Comparison of ENCODE assay signal across 11 cellular contexts in genomic region chr7:28708033-28708451, GRCh38.
DNase-seq lines count a peak whose midpoint lies in the region; ATAC-seq and TF ChIP-seq lines count a peak whose summit lies in the region.
"Had no signal": no experiment of that assay in that cellular context is flagged by ENCODE, and none has a peak within 500 bp of the region (broad histone marks: within the 10 kb centered on the region; RNA-seq: fewer than 3 reads in every experiment).

No MANE protein-coding gene starts in this region.

- no peaks in the 10 kb centered on the region for H3K9me3 ChIP-seq in HEK293 (ENCODE audit: control insufficient read depth, insufficient read depth, low read depth, low read length)
- H3K9me3 ChIP-seq in subcutaneous abdominal adipose tissue (ENCODE audit: control insufficient read depth in 5 of 5, low read length in 5 of 5), result no peaks in the 10 kb centered on the region

- peak overlapping the region; percentile 81 for H3K27ac ChIP-seq in HEK293 (ENCODE audit: extremely low read depth, low read depth, low read length)
- H3K27ac ChIP-seq in caudate nucleus (ENCODE audit: low read depth, low read length), result peak overlapping the region; percentile 84
- H3K27ac ChIP-seq in subcutaneous abdominal adipose tissue (ENCODE audit: low read depth, low read length), result peak overlapping the region; percentile 1

- no peak overlapping the region for H3K4me3 ChIP-seq in HEK293 (ENCODE audit: low read depth, low read length)
- peak overlapping the region in 4 of 5 donors; percentile 11 to 39 (median 17) for H3K4me3 ChIP-seq in subcutaneous abdominal adipose tissue (ENCODE audit: low read depth in 1 of 5, low read length in 5 of 5)

- CTCF ChIA-PET in HEK293 (lab: Yijun Ruan, JAX), result interaction anchor here (0.5 to 0.7 kb wide), 3 partner anchors 93 to 630 kb away, joined by 3 to 4 read pairs (median 3); no protein-coding TSS in a partner anchor

- H3K4me1 ChIP-seq in HEK293 (ENCODE audit: control insufficient read depth, insufficient read depth, low read length) (peaks cover 23% of the 10 kb centered on the region), subcutaneous abdominal adipose tissue (ENCODE audit: control insufficient read depth in 5 of 5, insufficient read depth in 5 of 5, low read length in 5 of 5) (peaks cover 3 to 16% (median 14%) of the 10 kb centered on the region in 5 donors)

- ATAC-seq in GM18907 (IDR thresholded peaks at IDR 0.05; ENCODE audit: unreplicated experiment), result no peak
- no peak for ATAC-seq in HG02642 (IDR thresholded peaks at IDR 0.05; ENCODE audit: poor library complexity, unreplicated experiment)
- ATAC-seq: stimulated activated memory B cell treated with anti-CD40 and anti-IgM and Interleukin-4, amounts not matched to agents 10 μg/mL and 1 μg/mL and 100 μg/mL, for 72 hours had no signal

- peaks cover 0 to 3% (median 0%) of the 10 kb centered on the region in 5 donors for H3K27me3 ChIP-seq in subcutaneous abdominal adipose tissue (ENCODE audit: control insufficient read depth in 5 of 5, insufficient read depth in 4 of 5, low read length in 5 of 5)

- DNase-seq in caudate nucleus (lab: John Stamatoyannopoulos, UW) (no peak), left kidney (ENCODE audit: low read depth, low spot score) (peak; percentile 55), H4 (ENCODE audit: low spot score) (no peak), NCI-H526 treated with DMSO at 0.1 percent for 48 hours (lab: John Stamatoyannopoulos, UW) (no peak)
- DNase-seq: effector CD8-positive, alpha-beta T cell; NCI-H1105 had no signal

- POLR2A ChIA-PET in HEK293 (lab: Yijun Ruan, JAX), result no interaction called here

- H3K9ac ChIP-seq in subcutaneous abdominal adipose tissue (ENCODE audit: low read length in 5 of 5), result no peak overlapping the region

- no peaks in the 10 kb centered on the region for H3K36me3 ChIP-seq in HEK293 (ENCODE audit: control insufficient read depth in 2 of 2, insufficient read depth in 1 of 2, low read length in 2 of 2)
- H3K36me3 ChIP-seq in subcutaneous abdominal adipose tissue (ENCODE audit: control insufficient read depth in 5 of 5, insufficient read depth in 5 of 5, low read length in 5 of 5), result peaks cover 0 to 2% (median 0%) of the 10 kb centered on the region in 5 donors

- TF ChIP-seq CTCF in HEK293 (tag by site-specific recombination; IDR thresholded peaks at IDR 0.05), result no peak

TF ChIP-seq in HEK293, 187 proteins besides CTCF, POLR2A, EP300 and RAD21 (continues in another document):
- TF ChIP-seq ZNF292 (tag by site-specific recombination; IDR thresholded peaks at IDR 0.05; ENCODE audit: borderline replicate concordance, low read depth) (no peak), ZNF10 (tag by site-specific recombination; IDR thresholded peaks at IDR 0.05) (0 out of 2 replicates have a peak, but pooled peaks have one; percentile 34), ZBTB44 (tag by site-specific recombination; IDR thresholded peaks at IDR 0.05) (peak; percentile 43; the same call in 1 of the 2 replicates), ZNF341 (tag by site-specific recombination; IDR thresholded peaks at IDR 0.05; ENCODE audit: low read depth) (peak; percentile 93), KLF9 (tag by site-specific recombination; IDR thresholded peaks at IDR 0.05; ENCODE audit: low read depth) (0 out of 2 replicates have a peak, but pooled peaks have one; percentile 6), SP7 (tag by site-specific recombination; IDR thresholded peaks at IDR 0.05) (peak; percentile 34; the same call in 1 of the 2 replicates), TCF7L2 (IDR thresholded peaks at IDR 0.05; ENCODE audit: borderline replicate concordance, low read depth, low read length) (no peak), FEZF1 (tag by site-specific recombination; IDR thresholded peaks at IDR 0.05) (peak; percentile 90), ZIC2 (tag by site-specific recombination; IDR thresholded peaks at IDR 0.05) (peak; percentile 29; the same call in 1 of the 2 replicates), ZBTB8A (tag by site-specific recombination; IDR thresholded peaks at IDR 0.05) (0 out of 2 replicates have a peak, but pooled peaks have one; percentile 12), ZNF768 (tag by site-specific recombination; IDR thresholded peaks at IDR 0.05) (no peak), BCL6B (tag by site-specific recombination; IDR thresholded peaks at IDR 0.05) (no peak), ZNF335 (tag by site-specific recombination; conservative IDR thresholded peaks at IDR 0.05) (peak; percentile 45; the same call in 1 of the 2 replicates), PRDM6 (tag by site-specific recombination; IDR thresholded peaks at IDR 0.05) (peak; percentile 37; the same call in 1 of the 2 replicates), ZNF423 (tag by site-specific recombination; IDR thresholded peaks at IDR 0.05) (0 out of 2 replicates have a peak, but pooled peaks have one; percentile 17), ZNF629 (tag by site-specific recombination; IDR thresholded peaks at IDR 0.05) (0 out of 2 replicates have a peak, but pooled peaks have one; percentile 26), PATZ1 (tag by site-specific recombination; IDR thresholded peaks at IDR 0.05) (peak; percentile 15; the same call in 1 of the 2 replicates), GLIS1 (tag by site-specific recombination; IDR thresholded peaks at IDR 0.05) (0 out of 2 replicates have a peak, but pooled peaks have one; percentile 32), OSR2 (tag by site-specific recombination; IDR thresholded peaks at IDR 0.05) (0 out of 2 replicates have a peak, but pooled peaks have one; percentile 6), KLF1 (tag by site-specific recombination; IDR thresholded peaks at IDR 0.05) (peak; percentile 21; the same call in 1 of the 2 replicates), ZNF510 (tag by site-specific recombination; IDR thresholded peaks at IDR 0.05; ENCODE audit: insufficient replicate concordance) (no peak), ZNF548 (tag by site-specific recombination; IDR thresholded peaks at IDR 0.05) (no peak), ZNF274 (IDR thresholded peaks at IDR 0.05; ENCODE audit: low read length) (no peak), ZNF274 (tag by site-specific recombination; IDR thresholded peaks at IDR 0.05; ENCODE audit: borderline replicate concordance) (no peak), ZBTB20 (tag by site-specific recombination; IDR thresholded peaks at IDR 0.05) (peak; percentile 75), ZNF24 (tag by site-specific recombination; IDR thresholded peaks at IDR 0.05) (peak; percentile 63; the same call in 1 of the 2 replicates), SETDB1 (IDR thresholded peaks at IDR 0.05; ENCODE audit: insufficient read length, low read length) (no peak)

Comparison
In these comparisons a context has a peak if more than half of its experiments do, and no peak if none do; other contexts are left out.
1. H3K27ac ChIP-seq: peak in every context shown above with its lines; median percentile 84 in caudate nucleus; 81 in HEK293; 1 in subcutaneous abdominal adipose tissue.